In genomic region chr2:202249864-202250263, GRCh38 we compare ENCODE assay signal across 1 cellular context.
TF ChIP-seq lines count a peak whose summit lies in the region.

No MANE protein-coding gene starts in this region.

TF ChIP-seq in H1, 55 proteins besides CTCF, POLR2A, EP300 and RAD21:
- TF ChIP-seq TCF12 (IDR thresholded peaks at IDR 0.05; ENCODE audit: low read depth, low read length): peak; percentile 82; the same call in 1 of the 2 replicates
- peak; percentile 74 for TF ChIP-seq SP1 (IDR thresholded peaks at IDR 0.05; ENCODE audit: low read depth, low read length)
- no peak for TF ChIP-seq SIRT6 (IDR thresholded peaks at IDR 0.05; ENCODE audit: low read length)
- peak; percentile 78; the same call in 1 of the 2 replicates for TF ChIP-seq POU5F1 (IDR thresholded peaks at IDR 0.05; ENCODE audit: low read depth, low read length)
- TF ChIP-seq MAX (IDR thresholded peaks at IDR 0.05): peak; percentile 95
- TF ChIP-seq CEBPB (IDR thresholded peaks at IDR 0.05; ENCODE audit: low read depth, low read length): no peak
- peak in 1 of 2 experiments; percentile 89; a peak in 3 of 4 replicates for TF ChIP-seq HDAC2 (IDR thresholded peaks at IDR 0.05; ENCODE audit: borderline replicate concordance in 1 of 2, low read depth in 2 of 2, low read length in 2 of 2)
- TF ChIP-seq CHD1 (IDR thresholded peaks at IDR 0.05; ENCODE audit: low read depth, low read length): no peak
- peak; percentile 91 for TF ChIP-seq NANOG (IDR thresholded peaks at IDR 0.05; ENCODE audit: insufficient read depth, low read depth, low read length, poor library complexity, severe bottlenecking)
- TF ChIP-seq CREB1 (IDR thresholded peaks at IDR 0.05): peak; percentile 33; the same call in 1 of the 2 replicates
- peak; percentile 58; the same call in 1 of the 2 replicates for TF ChIP-seq BACH1 (IDR thresholded peaks at IDR 0.05; ENCODE audit: low read length)
- TF ChIP-seq EGR1 (IDR thresholded peaks at IDR 0.05; ENCODE audit: borderline replicate concordance, low read depth, low read length): peak; percentile 13; the same call in 1 of the 2 replicates
- no peak for TF ChIP-seq JUN (IDR thresholded peaks at IDR 0.05; ENCODE audit: low read depth, low read length)
- no peak for TF ChIP-seq KDM4A (IDR thresholded peaks at IDR 0.05; ENCODE audit: low read depth, low read length, severe bottlenecking)
- no peak for TF ChIP-seq RNF2 (IDR thresholded peaks at IDR 0.05; ENCODE audit: borderline replicate concordance, low read depth, low read length, missing control alignments, poor library complexity, severe bottlenecking)
- peak; percentile 43; the same call in 1 of the 2 replicates for TF ChIP-seq E2F6 (IDR thresholded peaks at IDR 0.05)
- TF ChIP-seq SIN3A (conservative IDR thresholded peaks at IDR 0.05 in 1 of 2, IDR thresholded peaks at IDR 0.05 in 1 of 2; ENCODE audit: low read depth in 1 of 2, low read length in 2 of 2): 0 out of 4 replicates have a peak, but pooled peaks of 1 of the 2 experiments have one; percentile 23
- TF ChIP-seq YY1 (IDR thresholded peaks at IDR 0.05; ENCODE audit: low read depth, low read length): peak; percentile 90
- peak; percentile 21; the same call in 1 of the 2 replicates for TF ChIP-seq CHD2 (IDR thresholded peaks at IDR 0.05; ENCODE audit: low read length)
- TF ChIP-seq SRF (IDR thresholded peaks at IDR 0.05; ENCODE audit: low read depth, low read length): no peak
- peak; percentile 21; the same call in 1 of the 2 replicates for TF ChIP-seq TEAD4 (IDR thresholded peaks at IDR 0.05; ENCODE audit: low read depth, low read length)
- no peak for TF ChIP-seq NRF1 (IDR thresholded peaks at IDR 0.05; ENCODE audit: low read depth, low read length)
- no peak for TF ChIP-seq CBX8 (IDR thresholded peaks at IDR 0.05; ENCODE audit: borderline replicate concordance, low read depth, low read length)
- TF ChIP-seq BRCA1 (IDR thresholded peaks at IDR 0.05; ENCODE audit: low read depth, low read length): no peak
- TF ChIP-seq ATF2 (IDR thresholded peaks at IDR 0.05; ENCODE audit: low read length): 0 out of 2 replicates have a peak, but pooled peaks have one; percentile 48
- TF ChIP-seq TAF1 (IDR thresholded peaks at IDR 0.05; ENCODE audit: low read depth, low read length): peak; percentile 35; the same call in 1 of the 2 replicates
- no peak for TF ChIP-seq RFX5 (IDR thresholded peaks at IDR 0.05; ENCODE audit: borderline replicate concordance, low read depth, low read length)
- no peak for TF ChIP-seq SP2 (IDR thresholded peaks at IDR 0.05; ENCODE audit: low read length)
